ENCODE assay signal across 12 cellular contexts in genomic region chr11:117218133-117218915, GRCh38. TPM values are rescaled to one million over a fixed set of nuclear protein-coding genes. Genes with fewer than 3 reads are reported as not detected.
DNase-seq lines count a peak whose midpoint lies in the region; ATAC-seq, FAIRE-seq and TF ChIP-seq lines count a peak whose summit lies in the region.
"Had no signal": no experiment of that assay in that cellular context is flagged by ENCODE, and none has a peak within 500 bp of the region (broad histone marks: within the 10 kb centered on the region; RNA-seq: fewer than 3 reads in every experiment).

No MANE protein-coding gene starts in this region.

- CTCF ChIA-PET in AG04450 (lab: Charles Lee), result interaction anchor here (0.9 to 3.3 kb wide), 3 partner anchors 9 to 427 kb away, joined by 3 to 11 read pairs (median 10); partner anchors contain the start of genes APOA5 and PCSK7

- H2AFZ ChIP-seq in astrocyte (ENCODE audit: low read depth, low read length), result no peak overlapping the region

- no peak for TF ChIP-seq CTCF in AG04450 (IDR thresholded peaks at IDR 0.05; ENCODE audit: low read depth, low read length)
- TF ChIP-seq CTCF in astrocyte (IDR thresholded peaks at IDR 0.05; ENCODE audit: insufficient read depth, low read depth, low read length), result no peak
- TF ChIP-seq CTCF in left ventricle myocardium inferior (IDR thresholded peaks at IDR 0.05; ENCODE audit: borderline replicate concordance), result no peak
- no peak for TF ChIP-seq CTCF in psoas muscle (IDR thresholded peaks at IDR 0.05)

- H3K27ac Mint-ChIP-seq in astrocyte (ENCODE audit: unreplicated experiment), result peak overlapping the region; percentile 58
- H3K27ac Mint-ChIP-seq: type B pancreatic cell had no signal

- H3K27me3 Mint-ChIP-seq in astrocyte (ENCODE audit: low read depth, unreplicated experiment), result no peaks in the 10 kb centered on the region
- H3K27me3 Mint-ChIP-seq: type B pancreatic cell had no signal

- H3K4me3 ChIP-seq in AG04450 (ENCODE audit: low read depth, low read length) (0 out of 2 replicates have a peak overlapping the region, but pooled peaks have one; percentile 7), astrocyte (ENCODE audit: insufficient read depth, low read depth, low read length) (no peak overlapping the region), left ventricle myocardium inferior (peak overlapping the region; percentile 22), psoas muscle (peak overlapping the region; percentile 13)
- H3K4me3 ChIP-seq: BLaER1, SJSA1 had no signal

- H3K27me3 ChIP-seq in AG04450 (ENCODE audit: control insufficient read depth, insufficient read depth, low read length) (no peaks in the 10 kb centered on the region), astrocyte (ENCODE audit: insufficient read depth, low read length) (no peaks in the 10 kb centered on the region), left ventricle myocardium inferior (ENCODE audit: low read depth) (no peaks in the 10 kb centered on the region), psoas muscle (ENCODE audit: insufficient read depth in 3 of 3, low read length in 2 of 3) (no peaks in the 10 kb centered on the region)
- H3K27me3 ChIP-seq: BLaER1, SJSA1 had no signal

- FAIRE-seq in astrocyte (lab: Jason Lieb, UNC), result no peak

- H3K9me3 Mint-ChIP-seq in astrocyte (ENCODE audit: unreplicated experiment), result peaks cover 1% of the 10 kb centered on the region
- H3K9me3 Mint-ChIP-seq: type B pancreatic cell had no signal

- H3K4me3 Mint-ChIP-seq in astrocyte (ENCODE audit: unreplicated experiment), result no peak overlapping the region
- H3K4me3 Mint-ChIP-seq: type B pancreatic cell had no signal

- H3K9ac ChIP-seq in astrocyte (ENCODE audit: low read length), result peak overlapping the region; percentile 43
- H3K9ac ChIP-seq: BLaER1 had no signal

- H3K36me3 ChIP-seq in astrocyte (ENCODE audit: insufficient read depth, low read length) (peaks cover 48% of the 10 kb centered on the region), left ventricle myocardium inferior (peaks cover 67% of the 10 kb centered on the region), psoas muscle (ENCODE audit: insufficient read depth in 1 of 2, low read depth in 1 of 2) (peaks cover 10 to 70% of the 10 kb centered on the region in 2 donors)

- peak overlapping the region; percentile 45 for H3K4me2 ChIP-seq in astrocyte (ENCODE audit: low read length)
- H3K4me2 ChIP-seq: BLaER1 had no signal

- DNase-seq in AG04450 (ENCODE audit: low read depth, low spot score), result no peak
- DNase-seq in astrocyte (ENCODE audit: low read depth), result peak; percentile 64
- DNase-seq in left ventricle myocardium inferior, result no peak
- no peak for DNase-seq in psoas muscle
- DNase-seq in NCI-H526 (lab: John Stamatoyannopoulos, UW), result no peak
- no peak for DNase-seq in activated gamma-delta T cell (lab: John Stamatoyannopoulos, UW)
- no peak for DNase-seq in hypothalamus (lab: John Stamatoyannopoulos, UW)
- DNase-seq: NCI-H510A had no signal

- H3K9me3 ChIP-seq in AG04450 (ENCODE audit: control insufficient read depth, insufficient read depth, low read length) (no peaks in the 10 kb centered on the region), astrocyte (ENCODE audit: insufficient read depth, low read depth, low read length) (no peaks in the 10 kb centered on the region), left ventricle myocardium inferior (replicated peaks) (no peaks in the 10 kb centered on the region), psoas muscle (no peaks in the 10 kb centered on the region)
- H3K9me3 ChIP-seq: BLaER1, SJSA1 had no signal

- H3K4me1 ChIP-seq in astrocyte (ENCODE audit: insufficient read depth, low read length) (peaks cover 32% of the 10 kb centered on the region), left ventricle myocardium inferior (peaks cover 67% of the 10 kb centered on the region), psoas muscle (peaks cover 48% of the 10 kb centered on the region)
- H3K4me1 ChIP-seq: BLaER1, SJSA1 had no signal

- no peaks in the 10 kb centered on the region for H4K20me1 ChIP-seq in astrocyte (ENCODE audit: insufficient read depth, low read length)
- H4K20me1 ChIP-seq: BLaER1 had no signal

- H3K4me1 Mint-ChIP-seq in astrocyte (ENCODE audit: low read depth, unreplicated experiment), result peaks cover 21% of the 10 kb centered on the region

- intact Hi-C loops in left ventricle myocardium inferior (cut with micrococcal nuclease), result no loop called here
- intact Hi-C loops in psoas muscle (cut with DNase I), result loop anchor here in 1 of 2 donors (5.0 kb wide), 1 partner anchor 36 kb away; no protein-coding TSS in a partner anchor

- H3K27ac ChIP-seq in AG04450 (ENCODE audit: low read depth, low read length) (peak overlapping the region; percentile 97), astrocyte (ENCODE audit: low read depth, low read length) (peak overlapping the region; percentile 8), left ventricle myocardium inferior (replicated peaks) (peak overlapping the region; percentile 93), psoas muscle (peak overlapping the region; percentile 62)
- H3K27ac ChIP-seq: BLaER1, SJSA1 had no signal

- H3K36me3 Mint-ChIP-seq in astrocyte (ENCODE audit: low read depth, unreplicated experiment), result peaks cover 30% of the 10 kb centered on the region

- ATAC-seq in psoas muscle (no peak), HG02981 (IDR thresholded peaks at IDR 0.05; ENCODE audit: unreplicated experiment) (no peak)

- no peaks in the 10 kb centered on the region for H3K79me2 ChIP-seq in astrocyte (ENCODE audit: insufficient read depth, low read length)

- POLR2A ChIA-PET in AG04450 (lab: Yijun Ruan, JAX), result interaction anchor here (0.5 to 2.5 kb wide), 10 partner anchors 13 to 232 kb away, joined by 3 to 15 read pairs (median 6); partner anchors contain the start of genes CEP164, PAFAH1B2, PCSK7 and SIDT2

- WGBS in psoas muscle, 3 donors, result 59 to 62% (median 62%) methylated on average over 15 of the region's 15 CpGs

RNA-seq across cellular contexts. Expression of gene PCSK7, which starts 13.5 kb away (rescaled TPM):
- polyA plus RNA-seq in AG04450 (2011; rRNA removed), result 23.5 and 26.9 TPM in 2 replicates
- 35.1 and 40.0 TPM in 2 replicates for polyA minus RNA-seq in AG04450 (2011; rRNA and poly(A)+ RNA removed)
- 43.6 and 53.3 TPM in 2 replicates for total RNA-seq in astrocyte
- total RNA-seq in left ventricle myocardium inferior, result 24.0 TPM
- 10 to 100 TPM; 15.8 to 23.6 (median 20.8) TPM for total RNA-seq in psoas muscle
- polyA plus RNA-seq in psoas muscle, result 10 to 100 TPM in 2 of 3 donors, 1 to 10 TPM in 1; 9.9 to 17.5 (median 13.4) TPM

RNA-seq across cellular contexts. Expression of gene RNF214, which starts 14.1 kb away (rescaled TPM):
- polyA plus RNA-seq in AG04450 (2011; rRNA removed) (15.1 and 15.2 TPM in 2 replicates), psoas muscle (10 to 100 TPM; 12.4 to 19.7 (median 16.8) TPM)
- polyA minus RNA-seq in AG04450 (2011; rRNA and poly(A)+ RNA removed), result 42.4 and 52.5 TPM in 2 replicates
- total RNA-seq in astrocyte (20.7 and 23.6 TPM in 2 replicates), left ventricle myocardium inferior (21.1 TPM), psoas muscle (10 to 100 TPM; 31.0 to 39.4 (median 34.7) TPM)

RNA-seq across cellular contexts. Expression of gene TAGLN, which starts 19.2 kb away (rescaled TPM):
- polyA plus RNA-seq in AG04450 (2011; rRNA removed) (3,100 and 3,444 TPM in 2 replicates), psoas muscle (100 to 1,000 TPM in 2 of 3 donors, 10 to 100 TPM in 1; 86.5 to 140 (median 117) TPM)
- 838 and 956 TPM in 2 replicates for polyA minus RNA-seq in AG04450 (2011; rRNA and poly(A)+ RNA removed)
- total RNA-seq in astrocyte (3,676 and 4,004 TPM in 2 replicates), left ventricle myocardium inferior (113 TPM), psoas muscle (10 to 100 TPM; 36.2 to 73.0 (median 51.7) TPM)

RNA-seq across cellular contexts. Expression of gene SIDT2, which starts 39.8 kb away (rescaled TPM):
- polyA plus RNA-seq in AG04450 (2011; rRNA removed), result 32.5 and 45.0 TPM in 2 replicates
- 59.4 and 84.3 TPM in 2 replicates for polyA minus RNA-seq in AG04450 (2011; rRNA and poly(A)+ RNA removed)
- total RNA-seq in astrocyte, result 54.8 and 55.8 TPM in 2 replicates
- total RNA-seq in left ventricle myocardium inferior, result 23.5 TPM
- 10 to 100 TPM; 12.6 to 22.8 (median 19.9) TPM for total RNA-seq in psoas muscle
- polyA plus RNA-seq in psoas muscle, result 10 to 100 TPM in 1 of 3 donors, 1 to 10 TPM in 2; 7.1 to 10.5 (median 7.3) TPM

Comparison
In these comparisons a context has a peak if more than half of its experiments do, and no peak if none do; other contexts are left out.
1. H3K27ac ChIP-seq: peak in every context shown above with its lines; median percentile 97 in AG04450; 93 in left ventricle myocardium inferior; 62 in psoas muscle; 8 in astrocyte.
2. RNA of gene TAGLN, which starts 19.2 kb away (total RNA-seq): 3,676 to 4,004 TPM in astrocyte; 113 TPM in left ventricle myocardium inferior (single experiment) and 36.2 to 73.0 TPM in psoas muscle; every median in the first group is over 10 times any median in the second.